ENCODE assay signal across 39 cellular contexts in genomic region chr10:104151737-104152136, GRCh38.
"Had no signal": no experiment of that assay in that cellular context is flagged by ENCODE, and none has a peak within 500 bp of the region (broad histone marks: within the 10 kb centered on the region; RNA-seq: fewer than 3 reads in every experiment).

No MANE protein-coding gene starts in this region.

- FAIRE-seq: astrocyte, bronchial epithelial cell had no signal

- H3K27me3 ChIP-seq: adrenal gland, ascending aorta, body of pancreas, brain microvascular endothelial cell, breast epithelium, cardiac muscle cell had no signal

- H3K36me3 ChIP-seq: adrenal gland, ascending aorta, brain microvascular endothelial cell, breast epithelium, cardiac muscle cell had no signal

- H3K4me3 ChIP-seq: adrenal gland, ascending aorta, body of pancreas, breast epithelium, cardiac muscle cell had no signal

- H3K4me3 Mint-ChIP-seq: activated naive CD4-positive, alpha-beta T cell treated with anti-CD3 and anti-CD28 coated beads for 36 hours; activated naive CD4-positive, alpha-beta T cell treated with anti-CD3 and anti-CD28 coated beads, Interleukin-2, amount 10 ng/mL, durations not matched to agents 7 days and 5 days; activated naive CD4-positive, alpha-beta T cell treated with anti-CD3 and anti-CD28 coated beads, Interleukin-2, amount 50 U/mL, for 24 hours; activated naive CD8-positive, alpha-beta T cell; activated naive CD8-positive, alpha-beta T cell treated with anti-CD3 and anti-CD28 coated beads for 36 hours; activated naive CD8-positive, alpha-beta T cell treated with anti-CD3 and anti-CD28 coated beads, Interleukin-2, amount 10 ng/mL, durations not matched to agents 7 days and 5 days; activated naive CD8-positive, alpha-beta T cell treated with anti-CD3 and anti-CD28 coated beads, Interleukin-2, amount 50 U/mL, for 24 hours; activated T-cell treated with anti-CD3 and anti-CD28 coated beads, Interleukin-2, amount 50 U/mL, for 24 hours; activated T-cell treated with anti-CD3 and anti-CD28 coated beads, Interleukin-2, amount 50 U/mL, for 4 hours; activated T-cell treated with anti-CD3 and anti-CD28 coated beads, Interleukin-2, amount 50 U/mL, for 72 hours; activated T-helper 1 cell treated with anti-CD3 and anti-CD28 coated beads, Interleukin-12 subunit alpha, Interleukin-12 subunit beta, Interleukin-2, Interleukin-4 antibody, amounts not matched to agents 30 ng/mL and 10 ng/mL and 1 ng/mL, durations not matched to agents 14 hours and 24 hours and 36 hours; activated T-helper 17 cell treated with anti-CD3 and anti-CD28 coated beads, Interleukin-2, amount 50 U/mL, for 72 hours; brain; central memory CD8-positive, alpha-beta T cell had no signal

- DNase-seq: activated effector memory CD4-positive, alpha-beta T cell treated with anti-CD3 and anti-CD28 coated beads, Interleukin-2, amount 50 U/mL, for 16 hours; activated effector memory CD4-positive, alpha-beta T cell treated with Interleukin-2 at 50 U/mL for 16 hours; activated gamma-delta T cell; activated gamma-delta T cell treated with Interleukin-2 at 50 U/mL for 16 hours; activated naive CD4-positive, alpha-beta T cell; activated naive CD4-positive, alpha-beta T cell treated with anti-CD3 and anti-CD28 coated beads for 36 hours; activated naive CD4-positive, alpha-beta T cell treated with anti-CD3 and anti-CD28 coated beads, Interleukin-2, amount 10 ng/mL, durations not matched to agents 7 days and 5 days; activated naive CD4-positive, alpha-beta T cell treated with anti-CD3 and anti-CD28 coated beads, Interleukin-2, amount 50 U/mL, for 16 hours; activated naive CD4-positive, alpha-beta T cell treated with Interleukin-2 at 50 U/mL for 16 hours; activated naive CD8-positive, alpha-beta T cell treated with anti-CD3 and anti-CD28 coated beads for 36 hours; activated naive CD8-positive, alpha-beta T cell treated with anti-CD3 and anti-CD28 coated beads, Interleukin-2, amount 10 ng/mL, durations not matched to agents 7 days and 5 days; activated naive CD8-positive, alpha-beta T cell treated with anti-CD3 and anti-CD28 coated beads, Interleukin-2, amount 50 U/mL, for 24 hours; activated T-cell treated with anti-CD3 and anti-CD28 coated beads, Interleukin-2, amount 50 U/mL, for 24 hours; activated T-cell treated with anti-CD3 and anti-CD28 coated beads, Interleukin-2, amount 50 U/mL, for 4 hours; activated T-cell treated with anti-CD3 and anti-CD28 coated beads, Interleukin-2, amount 50 U/mL, for 48 hours; activated T-cell treated with anti-CD3 and anti-CD28 coated beads, Interleukin-2, amount 50 U/mL, for 72 hours; adrenal gland; amniotic stem cell; amygdala; anterior cingulate cortex; aorta; body of pancreas; brain microvascular endothelial cell; caudate nucleus; central memory CD4-positive, alpha-beta T cell; cerebellar nuclear complex had no signal

- H3K4me1 Mint-ChIP-seq: activated naive CD4-positive, alpha-beta T cell treated with anti-CD3 and anti-CD28 coated beads, Interleukin-2, amount 10 ng/mL, durations not matched to agents 7 days and 5 days; activated naive CD4-positive, alpha-beta T cell treated with anti-CD3 and anti-CD28 coated beads, Interleukin-2, amount 50 U/mL, for 24 hours; activated naive CD8-positive, alpha-beta T cell treated with anti-CD3 and anti-CD28 coated beads for 36 hours; activated naive CD8-positive, alpha-beta T cell treated with anti-CD3 and anti-CD28 coated beads, Interleukin-2, amount 10 ng/mL, durations not matched to agents 7 days and 5 days; activated naive CD8-positive, alpha-beta T cell treated with anti-CD3 and anti-CD28 coated beads, Interleukin-2, amount 50 U/mL, for 24 hours; activated T-helper 17 cell treated with anti-CD3 and anti-CD28 coated beads, Interleukin-2, amount 50 U/mL, for 72 hours; central memory CD8-positive, alpha-beta T cell had no signal

- H3K9me3 ChIP-seq: adrenal gland, body of pancreas had no signal

- H3K27ac ChIP-seq: adrenal gland, ascending aorta, body of pancreas, brain microvascular endothelial cell, breast epithelium, cardiac muscle cell had no signal

- ATAC-seq: activated naive CD4-positive, alpha-beta T cell treated with anti-CD3 and anti-CD28 coated beads, Interleukin-2, amount 50 U/mL, for 72 hours; activated naive CD8-positive, alpha-beta T cell treated with anti-CD3 and anti-CD28 coated beads, Interleukin-2, amount 50 U/mL, for 24 hours; activated T-cell treated with anti-CD3 and anti-CD28 coated beads, Interleukin-2, amount 50 U/mL, for 4 hours; activated T-cell treated with anti-CD3 and anti-CD28 coated beads, Interleukin-2, amount 50 U/mL, for 72 hours; activated T-helper 17 cell treated with anti-CD3 and anti-CD28 coated beads, Interleukin-2, amount 50 U/mL, for 72 hours; body of pancreas had no signal

- H3K36me3 Mint-ChIP-seq: activated naive CD4-positive, alpha-beta T cell treated with anti-CD3 and anti-CD28 coated beads, Interleukin-2, amount 10 ng/mL, durations not matched to agents 7 days and 5 days had no signal

- H3K27ac Mint-ChIP-seq: activated naive CD4-positive, alpha-beta T cell treated with anti-CD3 and anti-CD28 coated beads for 36 hours; activated naive CD4-positive, alpha-beta T cell treated with anti-CD3 and anti-CD28 coated beads, Interleukin-2, amount 10 ng/mL, durations not matched to agents 7 days and 5 days; activated naive CD4-positive, alpha-beta T cell treated with anti-CD3 and anti-CD28 coated beads, Interleukin-2, amount 50 U/mL, for 24 hours; activated naive CD4-positive, alpha-beta T cell treated with anti-CD3 and anti-CD28 coated beads, Interleukin-2, amount 50 U/mL, for 72 hours; activated naive CD8-positive, alpha-beta T cell; activated naive CD8-positive, alpha-beta T cell treated with anti-CD3 and anti-CD28 coated beads for 36 hours; activated naive CD8-positive, alpha-beta T cell treated with anti-CD3 and anti-CD28 coated beads, Interleukin-2, amount 10 ng/mL, durations not matched to agents 7 days and 5 days; activated naive CD8-positive, alpha-beta T cell treated with anti-CD3 and anti-CD28 coated beads, Interleukin-2, amount 50 U/mL, for 24 hours; activated T-cell treated with anti-CD3 and anti-CD28 coated beads, Interleukin-2, amount 50 U/mL, for 24 hours; activated T-cell treated with anti-CD3 and anti-CD28 coated beads, Interleukin-2, amount 50 U/mL, for 72 hours; activated T-helper 1 cell treated with anti-CD3 and anti-CD28 coated beads, Interleukin-12 subunit alpha, Interleukin-12 subunit beta, Interleukin-2, Interleukin-4 antibody, amounts not matched to agents 30 ng/mL and 10 ng/mL and 1 ng/mL, durations not matched to agents 14 hours and 24 hours and 36 hours; activated T-helper 17 cell treated with anti-CD3 and anti-CD28 coated beads, Interleukin-2, amount 50 U/mL, for 72 hours; activated T-helper 2 cell treated with anti-CD3 and anti-CD28 coated beads, Interferon-gamma antibody, Interleukin-2, Interleukin-4, amounts not matched to agents 10 μg/mL and 5 μg/mL and 100 μg/mL, durations not matched to agents 14 hours and 24 hours and 36 hours; brain had no signal

- H3K4me1 ChIP-seq: adrenal gland, ascending aorta, body of pancreas, breast epithelium had no signal
